In genomic region chr13:35279500-35279899, GRCh38 we compare ENCODE assay signal across 8 cellular contexts.
"Had no signal": no experiment of that assay in that cellular context is flagged by ENCODE, and none has a peak within 500 bp of the region (broad histone marks: within the 10 kb centered on the region; RNA-seq: fewer than 3 reads in every experiment).

No MANE protein-coding gene starts in this region.

- H2AFZ ChIP-seq: GM23338 had no signal

- FAIRE-seq: H1, H54, HTR-8/SVneo had no signal

- H3K4me3 Mint-ChIP-seq: GM23338, H9, IgD-negative memory B cell had no signal

- H3K4me3 ChIP-seq: GM23338 had no signal

- DNase-seq: H9, HCEC 1CT, KBM-7 had no signal

- H3K4me1 Mint-ChIP-seq: GM23338, H9, IgD-negative memory B cell had no signal

- H3K27ac Mint-ChIP-seq: GM23338, H9, IgD-negative memory B cell had no signal

- ATAC-seq: GM23338 had no signal

- H3K27me3 Mint-ChIP-seq: IgD-negative memory B cell had no signal

- H3K4me2 ChIP-seq: GM23338 had no signal
